ENCODE assay signal across 17 cellular contexts in genomic region chr22:28943501-28943879, GRCh38.
DNase-seq lines count a peak whose midpoint lies in the region; ATAC-seq, FAIRE-seq and TF ChIP-seq lines count a peak whose summit lies in the region.
"Had no signal": no experiment of that assay in that cellular context is flagged by ENCODE, and none has a peak within 500 bp of the region (broad histone marks: within the 10 kb centered on the region; RNA-seq: fewer than 3 reads in every experiment).

No MANE protein-coding gene starts in this region.

- no peak overlapping the region for H2BK12ac ChIP-seq in H1 (ENCODE audit: low read depth, low read length)

- H3K4me1 ChIP-seq in GM23338 (ENCODE audit: insufficient read depth) (peaks cover 57% of the 10 kb centered on the region), H1 (replicated peaks in 1 of 4; ENCODE audit: control insufficient read depth in 3 of 4, insufficient read depth in 4 of 4, low read length in 3 of 4) (peaks cover 2 to 13% (median 10%) of the 10 kb centered on the region in 4 experiments; a peak in 6 of 7 replicates), neural progenitor cell (peaks cover 58% of the 10 kb centered on the region), kidney (ENCODE audit: control insufficient read depth in 1 of 2, insufficient read depth in 1 of 2, low read depth in 1 of 2, low read length in 2 of 2) (peaks cover 0 to 31% of the 10 kb centered on the region in 2 donors)

- H3K9me3 Mint-ChIP-seq in GM23338 = peaks cover 8% of the 10 kb centered on the region
- H3K9me3 Mint-ChIP-seq in neural progenitor cell = peaks cover 28% of the 10 kb centered on the region

- H2AFZ ChIP-seq in GM23338 = no peak overlapping the region
- no peak overlapping the region for H2AFZ ChIP-seq in H1 (ENCODE audit: low read length)
- H2AFZ ChIP-seq in neural progenitor cell (replicated peaks) = no peak overlapping the region

- no peak for TF ChIP-seq CTCF in GM23338 (conservative IDR thresholded peaks at IDR 0.05; ENCODE audit: low read depth in 2 of 2)
- TF ChIP-seq CTCF in H1 (IDR thresholded peaks at IDR 0.05; ENCODE audit: control extremely low read depth in 1 of 3, insufficient read depth in 1 of 3, low read depth in 1 of 3, low read length in 3 of 3) = no peak
- TF ChIP-seq CTCF in neural progenitor cell (IDR thresholded peaks at IDR 0.05) = no peak
- TF ChIP-seq CTCF in kidney (IDR thresholded peaks at IDR 0.05; ENCODE audit: borderline replicate concordance, extremely low read depth, insufficient read depth) = no peak

- DNase-seq in GM23338 (ENCODE audit: low spot score) (no peak), NCI-H82 (lab: John Stamatoyannopoulos, UW) (peak; percentile 84), H1 (ENCODE audit: low read depth in 1 of 2, low spot score in 2 of 2) (no peak), neural progenitor cell (ENCODE audit: low spot score) (no peak), kidney (no peak), NCI-H2196 (lab: John Stamatoyannopoulos, UW; ENCODE audit: unreplicated experiment) (no peak), NCI-H2081 (lab: John Stamatoyannopoulos, UW) (no peak)
- DNase-seq in effector CD4-positive, alpha-beta T cell = no peak
- DNase-seq: activated naive CD4-positive, alpha-beta T cell treated with anti-CD3 and anti-CD28 coated beads for 36 hours; brain microvascular endothelial cell; effector CD8-positive, alpha-beta T cell; NCI-H774; SHP77 treated with DMSO at 0.1 percent for 48 hours had no signal

- H4K5ac ChIP-seq in H1 (ENCODE audit: insufficient read length, low read depth, low read length) = no peak overlapping the region

- no peak overlapping the region for H2BK15ac ChIP-seq in H1 (ENCODE audit: low read length)

- H3K4ac ChIP-seq in H1 (replicated peaks; ENCODE audit: insufficient read length, low read depth, low read length) = no peak overlapping the region

- no peak overlapping the region for H3K4me3 ChIP-seq in GM23338
- H3K4me3 ChIP-seq in H1 (ENCODE audit: extremely low read depth in 1 of 4, insufficient read depth in 2 of 4, low read depth in 3 of 4, low read length in 4 of 4) = no peak overlapping the region
- peak overlapping the region; percentile 14 for H3K4me3 ChIP-seq in neural progenitor cell
- H3K4me3 ChIP-seq in kidney (ENCODE audit: low read length in 2 of 2) = no peak overlapping the region
- H3K4me3 ChIP-seq: right atrium auricular region, tibial artery had no signal

- POLR2A ChIA-PET in H1 (lab: Charles Lee; ENCODE audit: partially characterized antibody) = interaction anchor here (1.3 to 2.1 kb wide), 2 partner anchors 58 to 59 kb away, joined by 3 to 8 read pairs; partner anchors contain the start of gene ZNRF3

- H3K56ac ChIP-seq in H1 (replicated peaks; ENCODE audit: insufficient read length, low read depth, low read length) = no peak overlapping the region

- no peak for TF ChIP-seq POLR2A in H1 (IDR thresholded peaks at IDR 0.05; ENCODE audit: control extremely low read depth in 1 of 2, low read depth in 2 of 2, low read length in 2 of 2)

- FAIRE-seq in H1 (lab: Jason Lieb, UNC) (no peak), kidney (lab: Jason Lieb, UNC) (no peak)
- FAIRE-seq: GM12891, TTC549 had no signal

- H2BK120ac ChIP-seq in H1 (replicated peaks; ENCODE audit: low read depth, low read length) = no peak overlapping the region

- no peak for TF ChIP-seq EP300 in H1 (IDR thresholded peaks at IDR 0.05; ENCODE audit: borderline replicate concordance in 1 of 2, low read depth in 2 of 2, low read length in 2 of 2)

- peak overlapping the region; percentile 61 for H3K4me2 ChIP-seq in GM23338
- H3K4me2 ChIP-seq in H1 (ENCODE audit: insufficient read depth in 1 of 2, low read depth in 2 of 2, low read length in 2 of 2) = peak overlapping the region; percentile 3 to 18; a peak in 2 of 4 replicates
- H3K4me2 ChIP-seq in neural progenitor cell = peak overlapping the region; percentile 73

- no peak for TF ChIP-seq RAD21 in H1 (IDR thresholded peaks at IDR 0.05 in 1 of 2, conservative IDR thresholded peaks at IDR 0.05 in 1 of 2; ENCODE audit: low read depth in 2 of 2, low read length in 2 of 2)

- H3K9me3 ChIP-seq in H1 (ENCODE audit: insufficient read depth in 2 of 2, low read depth in 1 of 2, low read length in 1 of 2) = peaks cover 4 to 10% of the 10 kb centered on the region in 2 experiments; a peak in 3 of 4 replicates
- peaks cover 6% of the 10 kb centered on the region for H3K9me3 ChIP-seq in neural progenitor cell (ENCODE audit: low read depth)
- peaks cover 0 to 12% of the 10 kb centered on the region in 2 donors for H3K9me3 ChIP-seq in kidney (ENCODE audit: control insufficient read depth in 1 of 2, low read length in 2 of 2)
- H3K9me3 ChIP-seq: tibial artery had no signal

- H3K27me3 Mint-ChIP-seq in GM23338 (ENCODE audit: insufficient read depth, low read depth, poor library complexity) = peaks cover 7% of the 10 kb centered on the region
- H3K27me3 Mint-ChIP-seq in neural progenitor cell (ENCODE audit: insufficient read depth, low read depth) = peaks cover 9% of the 10 kb centered on the region

- no peaks in the 10 kb centered on the region for H3K23me2 ChIP-seq in H1 (ENCODE audit: low read depth, low read length)

- H3K79me1 ChIP-seq in H1 (ENCODE audit: low read depth, low read length) = peaks cover 2% of the 10 kb centered on the region; the same call in 1 of the 2 replicates

- H3K9me2 ChIP-seq in GM23338 (ENCODE audit: insufficient read depth) = no peaks in the 10 kb centered on the region

- ATAC-seq in GM23338 = no peak

- no peaks in the 10 kb centered on the region for H3K27me3 ChIP-seq in GM23338 (ENCODE audit: insufficient read depth)
- H3K27me3 ChIP-seq in H1 (replicated peaks in 1 of 4; ENCODE audit: control insufficient read depth in 3 of 4, extremely low read depth in 1 of 4, insufficient read depth in 3 of 4, low read length in 3 of 4) = no peaks in the 10 kb centered on the region
- H3K27me3 ChIP-seq in neural progenitor cell = no peaks in the 10 kb centered on the region
- H3K27me3 ChIP-seq: brain microvascular endothelial cell, right atrium auricular region, tibial artery had no signal

- H3K27ac ChIP-seq in GM23338 (ENCODE audit: low read depth) (0 out of 2 replicates have a peak overlapping the region, but pooled peaks have one; percentile 40), H1 (ENCODE audit: low read depth, low read length) (no peak overlapping the region), neural progenitor cell (peak overlapping the region; percentile 84), kidney (ENCODE audit: low read depth in 2 of 2, low read length in 2 of 2) (no peak overlapping the region)
- H3K27ac ChIP-seq: brain microvascular endothelial cell, right atrium auricular region, tibial artery had no signal

- intact Hi-C loops in kidney (cut with DNase I) = no loop called here

- H2BK20ac ChIP-seq in H1 (ENCODE audit: low read length) = no peak overlapping the region

- no peaks in the 10 kb centered on the region; the same call in 1 of the 2 replicates for H3K36me3 ChIP-seq in GM23338 (ENCODE audit: insufficient read depth)
- peaks cover 0 to 4% (median 0%) of the 10 kb centered on the region in 4 experiments; a peak in 1 of 8 replicates for H3K36me3 ChIP-seq in H1 (ENCODE audit: control insufficient read depth in 2 of 4, insufficient read depth in 4 of 4, low read length in 3 of 4)
- no peaks in the 10 kb centered on the region for H3K36me3 ChIP-seq in neural progenitor cell
- H3K36me3 ChIP-seq in kidney (ENCODE audit: control insufficient read depth in 1 of 2, insufficient read depth in 2 of 2, low read length in 2 of 2) = no peaks in the 10 kb centered on the region
- H3K36me3 ChIP-seq: brain microvascular endothelial cell, right atrium auricular region, tibial artery had no signal

- CTCF ChIA-PET in H1 (lab: Charles Lee; ENCODE audit: partially characterized antibody) = interaction anchor here (0.8 to 3.4 kb wide), 4 partner anchors 9 to 97 kb away, joined by 3 to 14 read pairs (median 4); no protein-coding TSS in a partner anchor

- peaks cover 98% of the 10 kb centered on the region for H3K79me2 ChIP-seq in GM23338 (replicated peaks; ENCODE audit: insufficient read depth)
- H3K79me2 ChIP-seq in H1 (ENCODE audit: control insufficient read depth in 1 of 2, insufficient read depth in 2 of 2, low read length in 2 of 2) = peaks cover 3 to 86% of the 10 kb centered on the region in 2 experiments; a peak in 3 of 4 replicates
- peaks cover 83% of the 10 kb centered on the region for H3K79me2 ChIP-seq in neural progenitor cell (ENCODE audit: low read depth)

- 84% methylated on average over 2 of the region's 2 CpGs; no CpG with 5 or more reads in 1 of the 2 experiments for WGBS in H1 (ENCODE audit: extremely low coverage in 1 of 2, insufficient coverage in 1 of 2, insufficient read length in 1 of 2, insufficient replicate concordance in 2 of 2, low coverage in 1 of 2, low lambda C conversion rate in 2 of 2, missing lambda C conversion rate in 1 of 2), 2 experiments

- H3F3A ChIP-seq in GM23338 (replicated peaks; ENCODE audit: low read depth) (no peaks in the 10 kb centered on the region), neural progenitor cell (ENCODE audit: low read depth) (peaks cover 51% of the 10 kb centered on the region)

- H3K9ac ChIP-seq in H1 (replicated peaks in 1 of 4; ENCODE audit: extremely low read depth in 1 of 4, low read depth in 3 of 4, low read length in 3 of 4) = peak overlapping the region in 1 of 4 experiments; percentile 52; a peak in 1 of 7 replicates
- no peak overlapping the region for H3K9ac ChIP-seq in neural progenitor cell
- no peak overlapping the region for H3K9ac ChIP-seq in kidney (ENCODE audit: low read length in 2 of 2)

- H3K4me1 Mint-ChIP-seq in GM23338 (peaks cover 48% of the 10 kb centered on the region), neural progenitor cell (peaks cover 71% of the 10 kb centered on the region)

- H4K20me1 ChIP-seq in GM23338 (replicated peaks; ENCODE audit: insufficient read depth) = peaks cover 31% of the 10 kb centered on the region
- H4K20me1 ChIP-seq in H1 (replicated peaks in 1 of 2; ENCODE audit: control insufficient read depth in 1 of 2, insufficient read depth in 2 of 2, low read length in 2 of 2) = peaks cover 0 to 1% of the 10 kb centered on the region in 2 experiments
- H4K20me1 ChIP-seq in neural progenitor cell (ENCODE audit: low read depth) = peaks cover 11% of the 10 kb centered on the region

- no peak overlapping the region for H2BK5ac ChIP-seq in H1 (ENCODE audit: low read depth, low read length)

- no peak overlapping the region for H4K8ac ChIP-seq in H1 (ENCODE audit: extremely low read depth, insufficient read depth, low read length)

- no peak overlapping the region for H3K18ac ChIP-seq in H1 (ENCODE audit: extremely low read depth, low read length)

- H3K23ac ChIP-seq in H1 (ENCODE audit: insufficient read length) = no peak overlapping the region

- H3K36me3 Mint-ChIP-seq in GM23338 (ENCODE audit: low read depth) (peaks cover 24% of the 10 kb centered on the region), neural progenitor cell (peaks cover 25% of the 10 kb centered on the region)

- H3K14ac ChIP-seq in H1 (ENCODE audit: insufficient read length) = no peak overlapping the region

- H4K91ac ChIP-seq in H1 (replicated peaks; ENCODE audit: insufficient read length, low read length) = no peak overlapping the region

- H3K4me3 Mint-ChIP-seq in GM23338 = peak overlapping the region; percentile 2; the same call in 1 of the 3 replicates
- peak overlapping the region; percentile 72 for H3K4me3 Mint-ChIP-seq in neural progenitor cell
- H3K4me3 Mint-ChIP-seq: activated naive CD4-positive, alpha-beta T cell treated with anti-CD3 and anti-CD28 coated beads for 36 hours had no signal

- H2AK5ac ChIP-seq in H1 (ENCODE audit: low read depth, low read length) = no peak overlapping the region

- H3K27ac Mint-ChIP-seq in GM23338 = peak overlapping the region; percentile 62
- peak overlapping the region; percentile 100 for H3K27ac Mint-ChIP-seq in neural progenitor cell
- H3K27ac Mint-ChIP-seq: activated naive CD4-positive, alpha-beta T cell treated with anti-CD3 and anti-CD28 coated beads for 36 hours had no signal

Comparison
In these comparisons a context has a peak if more than half of its experiments do, and no peak if none do; other contexts are left out.
1. H3K27ac ChIP-seq: peak in GM23338 (single experiment) and neural progenitor cell (single experiment); none in H1 (single experiment) and kidney (0 of 2).
2. H3K4me2 ChIP-seq: peak in every context shown above with its lines; median percentile 73 in neural progenitor cell; 61 in GM23338; 10 in H1.